ENCODE assay signal across 18 cellular contexts in genomic region chr4:158268553-158268952, GRCh38. TPM values are rescaled to one million over a fixed set of nuclear protein-coding genes. Genes with fewer than 3 reads are reported as not detected.
DNase-seq lines count a peak whose midpoint lies in the region; TF ChIP-seq lines count a peak whose summit lies in the region.
"Had no signal": no experiment of that assay in that cellular context is flagged by ENCODE, and none has a peak within 500 bp of the region (broad histone marks: within the 10 kb centered on the region; RNA-seq: fewer than 3 reads in every experiment).

No MANE protein-coding gene starts in this region.

- H3K27me3 Mint-ChIP-seq in HFFc6 (ENCODE audit: insufficient read depth) = peaks cover 3% of the 10 kb centered on the region; the same call in 1 of the 2 replicates
- H3K27me3 Mint-ChIP-seq in chondrocyte (ENCODE audit: low read depth) = peaks cover 4% of the 10 kb centered on the region

- BruUV-seq in A673 (replicated peaks; lab: Mats Ljungman, UMichigan) = no TSS peak

- no peak overlapping the region for H3K4me3 ChIP-seq in A673 (ENCODE audit: low read depth, low read length, poor library complexity, severe bottlenecking)
- no peak overlapping the region for H3K4me3 ChIP-seq in fibroblast of villous mesenchyme (ENCODE audit: low read depth, low read length)
- H3K4me3 ChIP-seq: BLaER1, GM12878, GM23248, K562 had no signal

- TF ChIP-seq CTCF in A673 (conservative IDR thresholded peaks at IDR 0.05; ENCODE audit: low read depth, low read length) (peak; percentile 40; the same call in 1 of the 2 replicates), HFFc6 (IDR thresholded peaks at IDR 0.05) (peak; percentile 44; the same call in 1 of the 2 replicates), chondrocyte (IDR thresholded peaks at IDR 0.05) (peak; percentile 20), fibroblast of villous mesenchyme (IDR thresholded peaks at IDR 0.05; ENCODE audit: insufficient read depth, low read depth, low read length) (peak; percentile 21)

- no peak overlapping the region for H3K27ac ChIP-seq in A673 (ENCODE audit: low read depth, low read length, poor library complexity, severe bottlenecking)
- H3K27ac ChIP-seq: BLaER1, GM23248 had no signal

- CTCF ChIA-PET in A673 (lab: Charles Lee) = no interaction called here

- no peaks in the 10 kb centered on the region for H3K9me3 Mint-ChIP-seq in HFFc6
- H3K9me3 Mint-ChIP-seq in chondrocyte (ENCODE audit: low read depth) = no peaks in the 10 kb centered on the region
- H3K9me3 Mint-ChIP-seq: CD8-positive, alpha-beta memory T cell had no signal

- H3K27me3 ChIP-seq in A673 (replicated peaks; ENCODE audit: insufficient read depth, low read depth, low read length, poor library complexity) = no peaks in the 10 kb centered on the region
- H3K27me3 ChIP-seq: BLaER1 had no signal

- H3K36me3 Mint-ChIP-seq in HFFc6 (ENCODE audit: low read depth) (no peaks in the 10 kb centered on the region), chondrocyte (ENCODE audit: low read depth) (no peaks in the 10 kb centered on the region)
- H3K36me3 Mint-ChIP-seq: CD8-positive, alpha-beta memory T cell had no signal

- peaks cover 11% of the 10 kb centered on the region for H3K4me1 ChIP-seq in A673 (ENCODE audit: insufficient read depth, low read length, poor library complexity, severe bottlenecking)
- H3K4me1 ChIP-seq: BLaER1 had no signal

- intact Hi-C loops in A673 (cut with micrococcal nuclease; ENCODE audit: unreplicated experiment) = no loop called here

- H3K4me3 Mint-ChIP-seq in HFFc6 = no peak overlapping the region
- no peak overlapping the region for H3K4me3 Mint-ChIP-seq in chondrocyte (ENCODE audit: unreplicated experiment)
- H3K4me3 Mint-ChIP-seq: CD8-positive, alpha-beta memory T cell had no signal

- H3K4me1 Mint-ChIP-seq in HFFc6 (ENCODE audit: low read depth) (no peaks in the 10 kb centered on the region), chondrocyte (ENCODE audit: low read depth) (no peaks in the 10 kb centered on the region)
- H3K4me1 Mint-ChIP-seq: CD8-positive, alpha-beta memory T cell had no signal

- no peaks in the 10 kb centered on the region for H3K36me3 ChIP-seq in A673 (ENCODE audit: insufficient read depth, low read length, poor library complexity, severe bottlenecking)
- H3K36me3 ChIP-seq: BLaER1 had no signal

- DNase-seq in A673 (ENCODE audit: low spot score) = no peak
- DNase-seq in HFFc6 = no peak
- DNase-seq in chondrocyte (ENCODE audit: low spot score) = no peak
- DNase-seq in fibroblast of villous mesenchyme (ENCODE audit: low read depth) = no peak
- no peak for DNase-seq in NCI-H446 treated with DMSO at 0.1 percent for 48 hours (lab: John Stamatoyannopoulos, UW)
- no peak for DNase-seq in H4 (ENCODE audit: low spot score)
- no peak for DNase-seq in stimulated activated CD4-positive, alpha-beta T cell treated with anti-CD3 and anti-CD28 coated beads, Interleukin-2, amount 100 ng/mL, for 48 hours
- DNase-seq in NCI-H1092 (lab: John Stamatoyannopoulos, UW) = no peak
- DNase-seq: 8988T; CD8-positive, alpha-beta memory T cell; DMS53; EL; GM23248; NCI-H1694 treated with DMSO at 0.1 percent for 48 hours; NCI-H524 had no signal

- H3K9me3 ChIP-seq in A673 (ENCODE audit: low read depth, low read length, poor library complexity, severe bottlenecking) = no peaks in the 10 kb centered on the region
- H3K9me3 ChIP-seq: BLaER1 had no signal

- H3K27ac Mint-ChIP-seq in HFFc6 (no peak overlapping the region), chondrocyte (ENCODE audit: unreplicated experiment) (no peak overlapping the region)
- H3K27ac Mint-ChIP-seq: CD8-positive, alpha-beta memory T cell had no signal

- POLR2A ChIA-PET in A673 (lab: Charles Lee; ENCODE audit: low non-redundant PET) = no interaction called here

RNA-seq across cellular contexts. Expression of gene TMEM144, which starts 58.3 kb away (rescaled TPM):
- total RNA-seq in A673 (2021) (2.2 and 4.0 TPM in 2 replicates), chondrocyte (2.6 to 4.1 TPM (median 3.0 TPM) in 3 replicates), fibroblast of villous mesenchyme (4.2 and 7.3 TPM in 2 replicates)
- under 1 TPM in 5 of 6 experiments, not detected in 1; 0.18 to 0.34 (median 0.29) TPM for total RNA-seq in HFFc6 (2021; fragmentation: NEBNext Ultra II Directional; extraction: Animal tissue kit (Norgen Biotek cat#: 25700))
- total RNA-seq in H4 (2014; rRNA removed; shearing (Covaris generic)) = 1.8 and 4.5 TPM in 2 replicates
